ENCODE assay signal across 8 cellular contexts in the genomic region with DNA sequence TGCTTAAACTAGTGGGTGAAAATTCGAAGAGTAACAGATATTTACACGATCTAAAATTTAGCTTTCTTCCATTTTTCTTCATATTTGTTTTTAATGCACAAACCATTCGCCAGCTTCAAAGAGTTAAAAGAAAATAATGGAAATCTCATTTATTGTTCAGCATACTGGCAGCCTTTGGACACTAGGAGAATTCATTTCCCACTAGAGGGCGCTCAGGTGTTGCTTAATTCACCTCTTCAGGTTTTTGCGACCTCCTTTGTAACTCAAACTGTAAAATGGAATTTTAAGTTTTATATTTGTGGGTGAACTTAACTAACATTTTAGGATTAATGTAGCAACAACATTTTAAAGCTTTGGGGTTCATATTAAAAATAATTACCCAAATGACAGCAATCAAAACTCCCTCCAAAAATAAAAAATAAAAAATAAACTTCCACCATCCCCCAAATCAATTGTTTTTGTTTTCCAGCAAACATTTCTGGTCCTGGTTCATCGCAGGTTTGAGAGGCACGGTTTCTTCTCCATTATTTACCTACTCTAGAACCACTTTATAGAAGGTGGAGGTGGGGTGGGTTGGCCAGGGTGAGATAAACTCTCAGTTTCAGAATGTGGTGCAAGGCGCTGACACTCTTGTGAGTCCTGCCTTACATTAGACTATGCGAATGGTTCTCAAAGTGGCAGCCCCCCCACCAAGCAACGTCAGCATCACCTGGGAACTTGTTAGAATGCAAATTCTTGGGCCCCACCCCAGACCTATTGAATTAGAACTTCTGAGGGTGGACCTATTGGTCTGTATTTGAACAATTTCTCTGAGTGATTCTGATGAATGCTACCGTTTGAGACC. TPM values are rescaled to one million over a fixed set of nuclear protein-coding genes. Genes with fewer than 3 reads are reported as not detected.
DNase-seq lines count a peak whose midpoint lies in the region; ATAC-seq and TF ChIP-seq lines count a peak whose summit lies in the region.

No MANE protein-coding gene starts in this region.

- ATAC-seq in HG03432 (IDR thresholded peaks at IDR 0.05; ENCODE audit: unreplicated experiment) (peak; percentile 69), HG03025 (IDR thresholded peaks at IDR 0.05; ENCODE audit: low FRiP score, unreplicated experiment) (no peak)
- no peak for ATAC-seq in activated T-cell treated with anti-CD3 and anti-CD28 coated beads, Interleukin-2, amount 50 U/mL, for 4 hours

- no peaks in the 10 kb centered on the region for H3K36me3 Mint-ChIP-seq in activated T-cell treated with anti-CD3 and anti-CD28 coated beads, Interleukin-2, amount 50 U/mL, for 4 hours (ENCODE audit: insufficient read depth)

- no peaks in the 10 kb centered on the region for H3K4me1 Mint-ChIP-seq in activated T-cell treated with anti-CD3 and anti-CD28 coated beads, Interleukin-2, amount 50 U/mL, for 4 hours (ENCODE audit: low read depth)

- peaks cover 6% of the 10 kb centered on the region for H3K27me3 Mint-ChIP-seq in activated T-cell treated with anti-CD3 and anti-CD28 coated beads, Interleukin-2, amount 50 U/mL, for 4 hours (ENCODE audit: low read depth)

- no peaks in the 10 kb centered on the region for H3K9me3 Mint-ChIP-seq in activated T-cell treated with anti-CD3 and anti-CD28 coated beads, Interleukin-2, amount 50 U/mL, for 4 hours

- peak; percentile 58 for TF ChIP-seq CTCF in GM12874 (IDR thresholded peaks at IDR 0.05; ENCODE audit: insufficient read depth, low read depth, low read length)

- H3K4me3 Mint-ChIP-seq in activated T-cell treated with anti-CD3 and anti-CD28 coated beads, Interleukin-2, amount 50 U/mL, for 4 hours, result no peak overlapping the region

- DNase-seq in AG08395 (ENCODE audit: low spot score), result peak; percentile 66
- DNase-seq in NCI-H82 (lab: John Stamatoyannopoulos, UW), result peak; percentile 92
- peak; percentile 9 for DNase-seq in activated T-cell treated with anti-CD3 and anti-CD28 coated beads, Interleukin-2, amount 50 U/mL, for 4 hours
- DNase-seq in glomerular visceral epithelial cell (ENCODE audit: extremely low spot score), result peak; percentile 58
- DNase-seq in putamen (ENCODE audit: low spot score), result peak; percentile 77

RNA-seq across cellular contexts. Expression of a gene that starts 24.7 kb away (rescaled TPM):
- total RNA-seq in activated T-cell treated with anti-CD3 and anti-CD28 coated beads, Interleukin-2, amount 50 U/mL, for 4 hours, result 100 to 1,000 TPM; 103 to 111 (median 110) TPM

Comparison
In these comparisons a context has a peak if more than half of its experiments do, and no peak if none do; other contexts are left out.
1. DNase-seq: peak in every context shown above with its lines; median percentile 92 in NCI-H82; 77 in putamen; 66 in AG08395; 58 in glomerular visceral epithelial cell; 9 in activated T-cell treated with anti-CD3 and anti-CD28 coated beads, Interleukin-2, amount 50 U/mL, for 4 hours.